ENCODE assay signal across 22 cellular contexts in genomic region chr1:110318046-110318445, GRCh38. TPM values are rescaled to one million over a fixed set of nuclear protein-coding genes. Genes with fewer than 3 reads are reported as not detected.
DNase-seq lines count a peak whose midpoint lies in the region; ATAC-seq, FAIRE-seq and TF ChIP-seq lines count a peak whose summit lies in the region.
"Had no signal": no experiment of that assay in that cellular context is flagged by ENCODE, and none has a peak within 500 bp of the region (broad histone marks: within the 10 kb centered on the region; RNA-seq: fewer than 3 reads in every experiment).

No MANE protein-coding gene starts in this region.

- H4K8ac ChIP-seq in neuronal stem cell (ENCODE audit: low read depth, low read length), result no peak overlapping the region

- no TSS peak for BruUV-seq in K562 (replicated peaks; lab: Mats Ljungman, UMichigan)

- H3K14ac ChIP-seq in neuronal stem cell (ENCODE audit: low read length), result no peak overlapping the region

- H2AFZ ChIP-seq in K562 (ENCODE audit: low read depth, low read length) (no peak overlapping the region), neuronal stem cell (ENCODE audit: low read length) (no peak overlapping the region)

- TF ChIP-seq POLR2A in K562 (conservative IDR thresholded peaks at IDR 0.05) (no peak), GM18505 (IDR thresholded peaks at IDR 0.05; ENCODE audit: borderline replicate concordance, extremely low read depth, insufficient read depth, insufficient read length) (no peak)

- CTCF ChIA-PET in HEK293 (lab: Yijun Ruan, JAX) (interaction anchor here (0.7 to 15.3 kb wide), 6 partner anchors 94 to 430 kb away, joined by 4 to 662 read pairs (median 12); partner anchors contain the start of gene KCNC4), K562 (lab: Yijun Ruan, JAX; ENCODE audit: low intra/inter-chr PET ratio) (no interaction called here)

- no peaks in the 10 kb centered on the region for H3K9me3 ChIP-seq in HEK293 (ENCODE audit: control insufficient read depth, insufficient read depth, low read depth, low read length)
- H3K9me3 ChIP-seq in K562 (replicated peaks; ENCODE audit: control insufficient read depth, insufficient read depth, low read depth, low read length), result no peaks in the 10 kb centered on the region
- H3K9me3 ChIP-seq in neuronal stem cell (replicated peaks in 1 of 2; ENCODE audit: control insufficient read depth in 2 of 2, insufficient read depth in 1 of 2, low read depth in 1 of 2, low read length in 2 of 2), result no peaks in the 10 kb centered on the region
- H3K9me3 ChIP-seq: Caco-2 had no signal

- H2BK120ac ChIP-seq in neuronal stem cell (ENCODE audit: low read depth, low read length), result no peak overlapping the region

- H3K9ac ChIP-seq in K562 (ENCODE audit: insufficient read depth in 1 of 2, low read depth in 2 of 2, low read length in 2 of 2) (no peak overlapping the region), neuronal stem cell (ENCODE audit: low read depth, low read length, poor library complexity) (peak overlapping the region; percentile 34)
- H3K9ac ChIP-seq: BLaER1 treated with 17β-estradiol and CSF1 and Interleukin-3, amounts not matched to agents 10 nM and 100 nM had no signal

- H3K79me2 ChIP-seq in K562 (ENCODE audit: control insufficient read depth, insufficient read depth, low read length), result no peaks in the 10 kb centered on the region

- POLR2A ChIA-PET in HEK293 (lab: Yijun Ruan, JAX), result interaction anchor here (1.9 kb wide), 1 partner anchor 20 kb away, joined by 9 read pairs; the partner anchor contains the start of gene RBM15
- POLR2A ChIA-PET in K562 (lab: Yijun Ruan, JAX), result interaction anchor here (0.6 to 3.5 kb wide), 8 partner anchors 8 to 95 kb away, joined by 3 to 20 read pairs (median 4); partner anchors contain the start of gene RBM15

- ATAC-seq in K562 (no peak), HG03025 (IDR thresholded peaks at IDR 0.05; ENCODE audit: low FRiP score, unreplicated experiment) (no peak), GM18505 (IDR thresholded peaks at IDR 0.05; ENCODE audit: unreplicated experiment) (no peak)
- ATAC-seq: A549; CD8-positive, alpha-beta T cell had no signal

- no peaks in the 10 kb centered on the region for H3K9me1 ChIP-seq in K562 (ENCODE audit: control insufficient read depth, insufficient read depth, low read length)

- H2BK12ac ChIP-seq in neuronal stem cell (ENCODE audit: low read length), result no peak overlapping the region

- no peak overlapping the region for H2BK15ac ChIP-seq in neuronal stem cell (ENCODE audit: low read length)

- FAIRE-seq in K562 (lab: Jason Lieb, UNC), result peak; percentile 6
- FAIRE-seq: A549, D721Med, G401.6, GM12891, GM18507, GM19239 had no signal

- H3K4me3 ChIP-seq in HEK293 (ENCODE audit: low read depth, low read length) (no peak overlapping the region), K562 (no peak overlapping the region), neuronal stem cell (ENCODE audit: low read length in 2 of 2) (no peak overlapping the region)
- H3K4me3 ChIP-seq: A549; BLaER1 treated with 17β-estradiol and CSF1 and Interleukin-3, amounts not matched to agents 10 nM and 100 nM had no signal

- no peak overlapping the region for H2AK5ac ChIP-seq in neuronal stem cell (ENCODE audit: low read depth, low read length)

- in situ Hi-C loops in K562 (cut with MboI), result no loop called here

- H3K18ac ChIP-seq in neuronal stem cell (ENCODE audit: low read length), result no peak overlapping the region

- TF ChIP-seq CTCF in HEK293 (tag by site-specific recombination; IDR thresholded peaks at IDR 0.05) (no peak), K562 (IDR thresholded peaks at IDR 0.05 in 2 of 3, conservative IDR thresholded peaks at IDR 0.05 in 1 of 3; ENCODE audit: insufficient read depth in 2 of 3, low read depth in 1 of 3, low read length in 3 of 3) (no peak)

- no peak for DNase-seq in K562 (ENCODE audit: extremely low read depth in 1 of 4, low spot score in 3 of 4)
- no peak for DNase-seq in neuronal stem cell (ENCODE audit: low spot score)
- DNase-seq in glomerular visceral epithelial cell (ENCODE audit: extremely low spot score), result no peak
- DNase-seq: AML-193; Caco-2; Calu3; CD4-positive, alpha-beta T cell; CD8-positive, alpha-beta T cell; DMS79 treated with DMSO at 0.1 percent for 48 hours; GF-D8 had no signal

- no peaks in the 10 kb centered on the region for H4K20me1 ChIP-seq in K562 (replicated peaks; ENCODE audit: control insufficient read depth, insufficient read depth, low read length)
- H4K20me1 ChIP-seq: BLaER1 treated with 17β-estradiol and CSF1 and Interleukin-3, amounts not matched to agents 10 nM and 100 nM had no signal

- no peak overlapping the region for H2BK5ac ChIP-seq in neuronal stem cell (ENCODE audit: low read length)

- H3K4me2 ChIP-seq in K562 (ENCODE audit: insufficient read depth, low read length) (no peak overlapping the region), neuronal stem cell (ENCODE audit: insufficient read depth, low read length, poor library complexity, severe bottlenecking) (no peak overlapping the region)
- H3K4me2 ChIP-seq: A549; BLaER1 treated with 17β-estradiol and CSF1 and Interleukin-3, amounts not matched to agents 10 nM and 100 nM had no signal

- intact Hi-C loops in K562 (cut with micrococcal nuclease), result loop anchor here (5.0 kb wide), 1 partner anchor 139 kb away; no protein-coding TSS in a partner anchor

- H3K79me1 ChIP-seq in neuronal stem cell (ENCODE audit: low read depth, low read length), result no peaks in the 10 kb centered on the region

- no peak overlapping the region for H3K23ac ChIP-seq in neuronal stem cell (ENCODE audit: low read depth, low read length, poor library complexity)

- H3K4ac ChIP-seq in neuronal stem cell (ENCODE audit: low read length), result no peak overlapping the region

- 19% methylated on average over 4 of the region's 4 CpGs for WGBS in K562 (ENCODE audit: insufficient coverage, low coverage, missing lambda C conversion rate)
- WGBS in neuronal stem cell (ENCODE audit: extremely low coverage in 2 of 2, insufficient read length in 2 of 2, insufficient replicate concordance in 1 of 2), 2 donors, result no CpG with 5 or more reads among the region's 4 CpGs

- H4K91ac ChIP-seq in neuronal stem cell (ENCODE audit: low read depth, low read length, poor library complexity), result no peak overlapping the region

- no peak for TF ChIP-seq EP300 in K562 (IDR thresholded peaks at IDR 0.05; ENCODE audit: low read length)

- H3K4me1 ChIP-seq in HEK293 (ENCODE audit: control insufficient read depth, insufficient read depth, low read length) (no peaks in the 10 kb centered on the region), K562 (replicated peaks in 1 of 2; ENCODE audit: control insufficient read depth in 2 of 2, insufficient read depth in 2 of 2, low read length in 2 of 2) (no peaks in the 10 kb centered on the region), neuronal stem cell (ENCODE audit: control insufficient read depth in 2 of 2, insufficient read depth in 1 of 2, low read depth in 1 of 2, low read length in 2 of 2) (no peaks in the 10 kb centered on the region)
- H3K4me1 ChIP-seq: A549, Caco-2 had no signal

- TF ChIP-seq RAD21 in K562 (CRISPR knock-in tag; conservative IDR thresholded peaks at IDR 0.05 in 1 of 2, IDR thresholded peaks at IDR 0.05 in 1 of 2), result no peak

- H3K36me3 ChIP-seq in HEK293 (ENCODE audit: control insufficient read depth in 2 of 2, insufficient read depth in 1 of 2, low read length in 2 of 2) (no peaks in the 10 kb centered on the region), K562 (ENCODE audit: control insufficient read depth, insufficient read depth, low read length) (no peaks in the 10 kb centered on the region), neuronal stem cell (replicated peaks in 1 of 2; ENCODE audit: control insufficient read depth in 2 of 2, insufficient read depth in 2 of 2, low read length in 2 of 2) (no peaks in the 10 kb centered on the region)
- H3K36me3 ChIP-seq: BLaER1 treated with 17β-estradiol and CSF1 and Interleukin-3, amounts not matched to agents 10 nM and 100 nM had no signal

- H3K27me3 ChIP-seq in K562 (ENCODE audit: control insufficient read depth in 2 of 2, insufficient read depth in 2 of 2, low read length in 2 of 2) (no peaks in the 10 kb centered on the region; a peak in 1 of 5 replicates), neuronal stem cell (ENCODE audit: control insufficient read depth in 3 of 3, insufficient read depth in 3 of 3, low read depth in 1 of 3, low read length in 3 of 3) (peaks cover 0 to 4% (median 0%) of the 10 kb centered on the region in 3 experiments)
- H3K27me3 ChIP-seq: BLaER1 treated with 17β-estradiol and CSF1 and Interleukin-3, amounts not matched to agents 10 nM and 100 nM had no signal

- no peak overlapping the region for H3K27ac ChIP-seq in HEK293 (ENCODE audit: extremely low read depth, low read depth, low read length)
- H3K27ac ChIP-seq in K562 (ENCODE audit: extremely low read depth, low read depth, low read length), result no peak overlapping the region
- no peak overlapping the region for H3K27ac ChIP-seq in neuronal stem cell (replicated peaks; ENCODE audit: low read length)
- H3K27ac ChIP-seq: 22Rv1; A549; BLaER1 treated with 17β-estradiol and CSF1 and Interleukin-3, amounts not matched to agents 10 nM and 100 nM; C4-2B had no signal

TF ChIP-seq in HEK293, 187 proteins besides CTCF, POLR2A, EP300 and RAD21:
- TF ChIP-seq SCRT2 (tag by site-specific recombination; IDR thresholded peaks at IDR 0.05) (peak; percentile 75), ZNF776 (tag by site-specific recombination; IDR thresholded peaks at IDR 0.05; ENCODE audit: borderline replicate concordance) (no peak)

RNA-seq across cellular contexts. Expression of gene RBM15, which starts 21.1 kb away (rescaled TPM):
- 242 and 282 TPM in 2 replicates for total RNA-seq in K562 (2011; cell fraction: chromatin; rRNA removed; ENCODE audit: low replicate concordance)
- total RNA-seq in K562 (2011; cell fraction: nucleolus; rRNA removed), result 217 and 228 TPM in 2 replicates
- total RNA-seq in K562 (2011; cell fraction: nucleoplasm; rRNA removed), result 127 and 197 TPM in 2 replicates
- total RNA-seq in K562 (2014; rRNA removed), result 63.4 and 67.7 TPM in 2 replicates
- 43.4 and 45.3 TPM in 2 replicates for total RNA-seq in K562 (2014; rRNA removed; fragmentation: Illumina TruSeq; extraction: Trizol)
- total RNA-seq in K562 (2015; rRNA removed; fragmentation: Illumina TruSeq; extraction: Trizol), result 57.6 and 58.3 TPM in 2 replicates
- 53.4 and 56.1 TPM in 2 replicates for total RNA-seq in K562 (2021)
- 28.2 and 32.1 TPM in 2 replicates for polyA plus RNA-seq in K562 (2011; rRNA removed)
- polyA plus RNA-seq in K562 (2011; cell fraction: cytosol; rRNA removed), result 25.2 and 25.5 TPM in 2 replicates
- polyA plus RNA-seq in K562 (2011; cell fraction: nucleus; rRNA removed), result 67.3 and 94.0 TPM in 2 replicates
- polyA plus RNA-seq in K562 (2012), result 11.9 and 12.9 TPM in 2 replicates
- 16.9 and 17.1 TPM in 2 replicates for polyA plus RNA-seq in K562 (2014; fragmentation: Illumina TruSeq; extraction: Trizol)
- polyA plus RNA-seq in K562 (2014; fragmentation: Nextera tagmentation; extraction: Ambion mirVana), result 1 to 10 TPM; 2.4 to 4.7 TPM
- polyA plus RNA-seq in K562 (2014; rRNA removed), result 25.2 and 29.1 TPM in 2 replicates
- 164 and 169 TPM in 2 replicates for polyA minus RNA-seq in K562 (2011; rRNA and poly(A)+ RNA removed)
- polyA minus RNA-seq in K562 (2011; cell fraction: cytosol; rRNA and poly(A)+ RNA removed), result 57.9 and 59.4 TPM in 2 replicates
- 287 and 388 TPM in 2 replicates for polyA minus RNA-seq in K562 (2011; cell fraction: nucleus; rRNA and poly(A)+ RNA removed)
- 12.3 TPM for polyA plus RNA-seq in neuronal stem cell (2013, experiment 1 of 2)
- polyA plus RNA-seq in neuronal stem cell (2013, experiment 2 of 2), result 13.7 TPM
